Comparison of ENCODE assay signal across 21 cellular contexts in the genomic region with DNA sequence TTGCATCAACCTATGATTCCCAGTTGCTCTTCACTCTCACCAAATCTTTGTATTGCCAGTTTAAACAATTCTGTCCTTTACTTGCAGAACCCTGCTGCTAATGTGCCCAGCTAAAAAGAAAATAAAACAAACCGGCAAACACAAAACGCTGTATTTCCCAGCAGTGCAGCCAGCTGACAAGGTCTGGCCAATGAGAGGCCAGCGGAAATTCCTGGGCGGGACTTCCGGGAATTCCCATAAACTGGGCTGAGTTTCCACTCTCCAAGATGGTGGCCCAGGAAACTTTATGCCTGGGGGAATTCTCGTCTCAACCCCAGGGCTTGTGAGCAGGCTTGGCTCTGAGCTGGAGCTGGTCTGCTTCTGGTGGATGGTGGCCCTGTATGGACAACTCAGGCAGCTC.
"Had no signal": no experiment of that assay in that cellular context is flagged by ENCODE, and none has a peak within 500 bp of the region (broad histone marks: within the 10 kb centered on the region; RNA-seq: fewer than 3 reads in every experiment).

No MANE protein-coding gene starts in this region.

- H3K27ac ChIP-seq: dorsolateral prefrontal cortex, heart left ventricle, neural progenitor cell, pancreas, stomach, thyroid gland had no signal

- ATAC-seq: esophagus mucosa; heart left ventricle; left colon; left ventricle myocardium superior; natural killer cell treated with Interleukin-12 subunit alpha and Interleukin-12 subunit beta and Interleukin-15 and Interleukin-18, amount 100 ng/mL, for 72 hours; pancreas; right cardiac atrium had no signal

- H3K4me3 Mint-ChIP-seq: natural killer cell treated with Interleukin-12 subunit alpha and Interleukin-12 subunit beta and Interleukin-15 and Interleukin-18, amount 100 ng/mL, for 72 hours; neural progenitor cell; type B pancreatic cell had no signal

- H3K4me2 ChIP-seq: neural progenitor cell had no signal

- H3K9ac ChIP-seq: neural progenitor cell had no signal

- H3K9me3 ChIP-seq: heart left ventricle, pancreas, stomach, thyroid gland had no signal

- DNase-seq: dorsolateral prefrontal cortex; effector CD8-positive, alpha-beta T cell; heart left ventricle; hippocampal formation; left colon; left ventricle myocardium superior; midbrain; occipital lobe; pancreas; right cardiac atrium; small intestine; stimulated activated CD4-positive, alpha-beta T cell treated with anti-CD3 and anti-CD28 coated beads, Interleukin-12 subunit alpha, Interleukin-12 subunit beta, amount 100 ng/mL, for 4 hours; stimulated activated naive CD4-positive, alpha-beta T cell; stomach; thyroid gland had no signal

- H2AFZ ChIP-seq: neural progenitor cell had no signal

- H3K4me1 ChIP-seq: pancreas had no signal

- H3K27ac Mint-ChIP-seq: natural killer cell treated with Interleukin-12 subunit alpha and Interleukin-12 subunit beta and Interleukin-15 and Interleukin-18, amount 100 ng/mL, for 72 hours; neural progenitor cell; progenitor cell of endocrine pancreas; type B pancreatic cell had no signal

- H3K4me3 ChIP-seq: dorsolateral prefrontal cortex, heart left ventricle, lung, neural progenitor cell, pancreas, stomach, thyroid gland had no signal

- H3K36me3 Mint-ChIP-seq: natural killer cell treated with Interleukin-12 subunit alpha and Interleukin-12 subunit beta and Interleukin-15 and Interleukin-18, amount 100 ng/mL, for 72 hours; neural progenitor cell; type B pancreatic cell had no signal

- H3K9me3 Mint-ChIP-seq: natural killer cell treated with Interleukin-12 subunit alpha and Interleukin-12 subunit beta and Interleukin-15 and Interleukin-18, amount 100 ng/mL, for 72 hours; neural progenitor cell; type B pancreatic cell had no signal

- H3K36me3 ChIP-seq: heart left ventricle, neural progenitor cell, pancreas, stomach, thyroid gland had no signal
